ENCODE assay signal across 13 cellular contexts in the genomic region with DNA sequence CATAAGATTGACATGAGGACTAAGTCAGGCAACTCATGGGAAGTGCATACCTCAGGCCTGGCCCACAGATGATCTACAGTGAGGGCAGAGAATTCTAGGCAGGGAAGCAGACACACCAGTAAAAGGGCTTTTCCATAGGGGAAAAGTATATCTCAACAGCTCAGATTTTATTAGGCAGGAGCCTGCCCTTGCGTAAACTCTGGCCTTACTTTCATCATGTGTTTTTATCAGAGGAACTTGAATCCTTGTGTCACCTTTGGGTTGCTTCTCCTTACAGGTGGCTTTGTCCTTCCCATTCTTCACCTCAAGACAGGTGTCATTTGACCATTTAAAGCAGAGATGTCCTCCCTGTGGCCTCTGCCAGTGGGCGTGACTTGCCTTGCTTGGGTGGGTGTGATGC.
DNase-seq lines count a peak whose midpoint lies in the region; ATAC-seq and TF ChIP-seq lines count a peak whose summit lies in the region.
"Had no signal": no experiment of that assay in that cellular context is flagged by ENCODE, and none has a peak within 500 bp of the region (broad histone marks: within the 10 kb centered on the region; RNA-seq: fewer than 3 reads in every experiment).

No MANE protein-coding gene starts in this region.

- H3K27me3 Mint-ChIP-seq in WTC11 (ENCODE audit: low read depth) (no peaks in the 10 kb centered on the region), nephron (ENCODE audit: low read depth) (peaks cover 15% of the 10 kb centered on the region)
- H3K27me3 Mint-ChIP-seq: IgD-negative memory B cell had no signal

- peaks cover 74% of the 10 kb centered on the region for H3K4me1 ChIP-seq in Karpas-422 (ENCODE audit: low read length)

- H3K27ac Mint-ChIP-seq in WTC11 (no peak overlapping the region), nephron (peak overlapping the region in 2 of 3 experiments; percentile 34 to 42)
- H3K27ac Mint-ChIP-seq: CD8-positive, alpha-beta T cell; IgD-negative memory B cell had no signal

- H3K4me3 ChIP-seq in Karpas-422 (ENCODE audit: low read length): no peak overlapping the region
- H3K4me3 ChIP-seq: A549 had no signal

- no peaks in the 10 kb centered on the region for H3K9me2 ChIP-seq in Karpas-422 (replicated peaks; ENCODE audit: insufficient read depth, low read length)

- CTCF ChIA-PET in WTC11 (lab: Charles Lee): no interaction called here

- H3K79me2 ChIP-seq in Karpas-422 (ENCODE audit: low read length): peaks cover 98% of the 10 kb centered on the region

- POLR2A ChIA-PET in WTC11 (lab: Charles Lee): no interaction called here

- peaks cover 13% of the 10 kb centered on the region for H3K36me3 ChIP-seq in Karpas-422 (ENCODE audit: insufficient read depth, low read length)

- H3K4me3 Mint-ChIP-seq in WTC11: no peak overlapping the region
- no peak overlapping the region for H3K4me3 Mint-ChIP-seq in nephron
- H3K4me3 Mint-ChIP-seq: CD14-positive monocyte; CD8-positive, alpha-beta T cell; IgD-negative memory B cell had no signal

- H4K20me1 ChIP-seq in Karpas-422 (ENCODE audit: insufficient read depth, low read depth, low read length): peaks cover 3% of the 10 kb centered on the region; the same call in 1 of the 2 replicates

- H3K4me1 Mint-ChIP-seq in WTC11: peaks cover 54% of the 10 kb centered on the region
- peaks cover 13% of the 10 kb centered on the region for H3K4me1 Mint-ChIP-seq in nephron
- H3K4me1 Mint-ChIP-seq: CD14-positive monocyte had no signal

- no peaks in the 10 kb centered on the region for H3K9me3 ChIP-seq in Karpas-422 (ENCODE audit: low read length)

- H2AFZ ChIP-seq in Karpas-422 (ENCODE audit: low read length): no peak overlapping the region

- DNase-seq in Karpas-422 (no peak), WTC11 (ENCODE audit: low spot score) (no peak), NCI-H187 (lab: John Stamatoyannopoulos, UW) (no peak)
- DNase-seq: CD8-positive, alpha-beta T cell; COR-L47; GF-D8 had no signal

- H3K9ac ChIP-seq in Karpas-422 (ENCODE audit: low read length): no peak overlapping the region

- no peaks in the 10 kb centered on the region for H3K27me3 ChIP-seq in Karpas-422 (ENCODE audit: low read length)

- TF ChIP-seq CTCF in WTC11 (IDR thresholded peaks at IDR 0.05): no peak
- TF ChIP-seq CTCF in nephron (IDR thresholded peaks at IDR 0.05; ENCODE audit: unreplicated experiment in 3 of 3): no peak

- H3K27ac ChIP-seq in Karpas-422 (ENCODE audit: low read length): peak overlapping the region; percentile 29; the same call in 1 of the 2 replicates

- peaks cover 24% of the 10 kb centered on the region for H3K9me3 Mint-ChIP-seq in WTC11
- peaks cover 33% of the 10 kb centered on the region for H3K9me3 Mint-ChIP-seq in nephron

- no peak overlapping the region for H3K4me2 ChIP-seq in Karpas-422 (ENCODE audit: low read depth, low read length, poor library complexity, severe bottlenecking)
- H3K4me2 ChIP-seq: A549 had no signal

- H3K36me3 Mint-ChIP-seq in WTC11: peaks cover 27% of the 10 kb centered on the region
- peaks cover 57% of the 10 kb centered on the region for H3K36me3 Mint-ChIP-seq in nephron (ENCODE audit: low read depth)

- ATAC-seq in WTC11: no peak
- ATAC-seq in GM21515 (IDR thresholded peaks at IDR 0.05; ENCODE audit: unreplicated experiment): no peak
- ATAC-seq in GM21825 (IDR thresholded peaks at IDR 0.05; ENCODE audit: unreplicated experiment): no peak
- ATAC-seq: A549; CD8-positive, alpha-beta T cell; HCT116 had no signal

TF ChIP-seq in WTC11, 78 proteins besides CTCF, POLR2A, EP300 and RAD21:
- TF ChIP-seq SMAD3 (CRISPR knock-in tag; IDR thresholded peaks at IDR 0.05; ENCODE audit: borderline replicate concordance) (no peak), SOX15 (CRISPR knock-in tag; IDR thresholded peaks at IDR 0.05) (no peak), GABPB1 (CRISPR knock-in tag; IDR thresholded peaks at IDR 0.05) (peak; percentile 93)
TF ChIP-seq in WTC11: peak in this region for 1.
